Comparison of ENCODE assay signal across 9 cellular contexts in genomic region chr12:57430117-57430930, GRCh38. TPM values are rescaled to one million over a fixed set of nuclear protein-coding genes. Genes with fewer than 3 reads are reported as not detected.
DNase-seq lines count a peak whose midpoint lies in the region; TF ChIP-seq lines count a peak whose summit lies in the region.
"Had no signal": no experiment of that assay in that cellular context is flagged by ENCODE, and none has a peak within 500 bp of the region (broad histone marks: within the 10 kb centered on the region; RNA-seq: fewer than 3 reads in every experiment).

No MANE protein-coding gene starts in this region.

- intact Hi-C loops in esophagus squamous epithelium (cut with DNase I) = no loop called here

- H3K27ac Mint-ChIP-seq in nephron = peak overlapping the region; percentile 99 to 100 (median 100)

- peak; percentile 53 for DNase-seq in activated CD4-positive, alpha-beta T cell treated with anti-CD3 and anti-CD28 coated beads for 48 hours
- no peak for DNase-seq in activated CD4-positive, alpha-beta T cell treated with anti-CD3 and anti-CD28 coated beads for 4 hours
- DNase-seq in HAP-1 (ENCODE audit: low spot score in 2 of 2) (peak in 1 of 2 experiments; percentile 36), esophagus squamous epithelium (lab: John Stamatoyannopoulos, UW) (no peak), DMS153 (lab: John Stamatoyannopoulos, UW) (no peak)
- DNase-seq in activated CD4-positive, alpha-beta T cell treated with anti-CD3 and anti-CD28 coated beads, Interleukin-2, amount 50 U/mL, for 1 hour = peak; percentile 35

- H3K4me3 ChIP-seq in HAP-1 (peak overlapping the region; percentile 50), Loucy (ENCODE audit: low read length, poor library complexity, severe bottlenecking) (peak overlapping the region; percentile 84), esophagus squamous epithelium (peak overlapping the region; percentile 81 to 95 (median 84))

- H3K36me3 Mint-ChIP-seq in nephron (ENCODE audit: low read depth) = peaks cover 13% of the 10 kb centered on the region

- peak overlapping the region; percentile 96 to 99 (median 98) for H3K27ac ChIP-seq in esophagus squamous epithelium

- peak overlapping the region; percentile 96 for H3K4me2 ChIP-seq in Loucy (ENCODE audit: low read depth, low read length, poor library complexity, severe bottlenecking)

- H3K4me1 ChIP-seq in HAP-1 (peaks cover 13% of the 10 kb centered on the region), Loucy (ENCODE audit: insufficient read depth, low read length, poor library complexity, severe bottlenecking) (peaks cover 34% of the 10 kb centered on the region), esophagus squamous epithelium (peaks cover 5 to 25% (median 11%) of the 10 kb centered on the region in 3 donors)

- H3K4me1 Mint-ChIP-seq in nephron = peaks cover 43% of the 10 kb centered on the region

- peak in 1 of 4 donors; percentile 3 for TF ChIP-seq POLR2A in esophagus squamous epithelium (IDR thresholded peaks at IDR 0.05)

- peaks cover 5% of the 10 kb centered on the region for H4K20me1 ChIP-seq in Loucy (ENCODE audit: insufficient read depth, low read length, poor library complexity, severe bottlenecking)

- peak overlapping the region; percentile 62; the same call in 1 of the 2 replicates for H2AFZ ChIP-seq in Loucy (ENCODE audit: low read length)

- peaks cover 3% of the 10 kb centered on the region; the same call in 1 of the 2 replicates for H3K36me3 ChIP-seq in HAP-1 (replicated peaks)
- no peaks in the 10 kb centered on the region for H3K36me3 ChIP-seq in Loucy (ENCODE audit: insufficient read depth, low read length)
- peaks cover 0 to 7% (median 0%) of the 10 kb centered on the region in 3 donors for H3K36me3 ChIP-seq in esophagus squamous epithelium

- no peaks in the 10 kb centered on the region for H3K9me2 ChIP-seq in Loucy (replicated peaks; ENCODE audit: low read depth, low read length)

- no peak for TF ChIP-seq CTCF in Loucy (conservative IDR thresholded peaks at IDR 0.05; ENCODE audit: low read length)
- no peak for TF ChIP-seq CTCF in esophagus squamous epithelium (IDR thresholded peaks at IDR 0.05)
- no peak for TF ChIP-seq CTCF in nephron (IDR thresholded peaks at IDR 0.05; ENCODE audit: unreplicated experiment in 3 of 3)

- H3K9ac ChIP-seq in Loucy (ENCODE audit: low read depth, low read length, poor library complexity, severe bottlenecking) = peak overlapping the region; percentile 95

- no peaks in the 10 kb centered on the region for H3K9me3 Mint-ChIP-seq in nephron

- H3K9me3 ChIP-seq in HAP-1 = no peaks in the 10 kb centered on the region
- H3K9me3 ChIP-seq in Loucy (ENCODE audit: insufficient read depth, low read depth, low read length) = no peaks in the 10 kb centered on the region
- no peaks in the 10 kb centered on the region for H3K9me3 ChIP-seq in esophagus squamous epithelium

- in situ Hi-C loops in HAP-1 (cut with MboI; ENCODE audit: low sequenced_read_pairs) = no loop called here

- H3K27me3 ChIP-seq in HAP-1 (ENCODE audit: low read depth) = no peaks in the 10 kb centered on the region
- H3K27me3 ChIP-seq in Loucy (ENCODE audit: insufficient read depth, low read length, poor library complexity, severe bottlenecking) = no peaks in the 10 kb centered on the region
- H3K27me3 ChIP-seq in esophagus squamous epithelium = no peaks in the 10 kb centered on the region

- H3F3A ChIP-seq in Loucy (ENCODE audit: low read depth) = peaks cover 2% of the 10 kb centered on the region; the same call in 1 of the 2 replicates

- WGBS in esophagus squamous epithelium, 2 donors = 0 to 1% methylated on average over 16 to 23 of the region's 74 CpGs

- no peaks in the 10 kb centered on the region for H3K27me3 Mint-ChIP-seq in nephron (ENCODE audit: low read depth)

- peaks cover 33% of the 10 kb centered on the region for H3K79me2 ChIP-seq in Loucy (ENCODE audit: insufficient read depth, low read length)

- peak overlapping the region; percentile 98 to 100 (median 99) for H3K4me3 Mint-ChIP-seq in nephron

RNA-seq across cellular contexts. Expression of gene R3HDM2, which starts 0.5 kb away (rescaled TPM):
- total RNA-seq in esophagus squamous epithelium = 10 to 100 TPM; 21.7 to 37.6 (median 29.3) TPM

RNA-seq across cellular contexts. Expression of gene INHBC, which starts 4.3 kb away (rescaled TPM):
- total RNA-seq in esophagus squamous epithelium = not detected
- total RNA-seq: subcutaneous adipose tissue had no signal

RNA-seq across cellular contexts. Expression of gene INHBE, which starts 24.8 kb away (rescaled TPM):
- total RNA-seq in esophagus squamous epithelium = not detected
- total RNA-seq: subcutaneous adipose tissue had no signal

RNA-seq across cellular contexts. Expression of gene GLI1, which starts 29.3 kb away (rescaled TPM):
- under 1 TPM in 2 of 4 donors, not detected in 2; 0.09 to 0.48 TPM for total RNA-seq in esophagus squamous epithelium

RNA-seq across cellular contexts. Expression of gene ARHGAP9, which starts 49.3 kb away (rescaled TPM):
- total RNA-seq in esophagus squamous epithelium = 10 to 100 TPM in 2 of 4 donors, 1 to 10 TPM in 2; 4.5 to 20.4 (median 11.3) TPM

Comparison
In these comparisons a context has a peak if more than half of its experiments do, and no peak if none do; other contexts are left out.
1. DNase-seq: peak in activated CD4-positive, alpha-beta T cell treated with anti-CD3 and anti-CD28 coated beads for 48 hours (single experiment) and activated CD4-positive, alpha-beta T cell treated with anti-CD3 and anti-CD28 coated beads, Interleukin-2, amount 50 U/mL, for 1 hour (single experiment); none in activated CD4-positive, alpha-beta T cell treated with anti-CD3 and anti-CD28 coated beads for 4 hours (0 of 2), esophagus squamous epithelium (single experiment) and DMS153 (single experiment).
2. Peak in every context shown above with its lines, with median percentiles within 50 percentile points of each other: H3K4me3 ChIP-seq.